10 cellular contexts compared by ENCODE assay signal in genomic region chr6:142822383-142822782, GRCh38.
DNase-seq lines count a peak whose midpoint lies in the region; ATAC-seq and TF ChIP-seq lines count a peak whose summit lies in the region.
"Had no signal": no experiment of that assay in that cellular context is flagged by ENCODE, and none has a peak within 500 bp of the region (broad histone marks: within the 10 kb centered on the region; RNA-seq: fewer than 3 reads in every experiment).

No MANE protein-coding gene starts in this region.

- no peaks in the 10 kb centered on the region for H3K36me3 Mint-ChIP-seq in nephron (ENCODE audit: low read depth)

- no peaks in the 10 kb centered on the region for H3K9me3 ChIP-seq in right lobe of liver

- H3K27me3 Mint-ChIP-seq in nephron (ENCODE audit: low read depth): peaks cover 3% of the 10 kb centered on the region

- peaks cover 0 to 27% (median 2%) of the 10 kb centered on the region in 4 donors for H3K4me1 ChIP-seq in right lobe of liver

- ATAC-seq in GM18870 (IDR thresholded peaks at IDR 0.05; ENCODE audit: unreplicated experiment) (peak; percentile 87), GM21723 (IDR thresholded peaks at IDR 0.05; ENCODE audit: unreplicated experiment) (peak; percentile 60), HG03469 (IDR thresholded peaks at IDR 0.05; ENCODE audit: unreplicated experiment) (peak; percentile 75), right lobe of liver (no peak)

- H3K4me3 ChIP-seq in right lobe of liver: no peak overlapping the region
- H3K4me3 ChIP-seq: cardiac muscle cell had no signal

- TF ChIP-seq POLR2A in right lobe of liver (IDR thresholded peaks at IDR 0.05): no peak

- H3K36me3 ChIP-seq in right lobe of liver: no peaks in the 10 kb centered on the region
- H3K36me3 ChIP-seq: cardiac muscle cell had no signal

- H3K4me1 Mint-ChIP-seq in nephron: peaks cover 45% of the 10 kb centered on the region

- H3K4me3 Mint-ChIP-seq in nephron: no peak overlapping the region

- no peaks in the 10 kb centered on the region for H3K9me3 Mint-ChIP-seq in nephron

- no peaks in the 10 kb centered on the region for H3K27me3 ChIP-seq in right lobe of liver
- H3K27me3 ChIP-seq: cardiac muscle cell had no signal

- intact Hi-C loops in right lobe of liver (cut with DNase I): no loop called here

- TF ChIP-seq CTCF in nephron (IDR thresholded peaks at IDR 0.05; ENCODE audit: unreplicated experiment in 3 of 3): no peak
- TF ChIP-seq CTCF in right lobe of liver (IDR thresholded peaks at IDR 0.05): no peak

- no peak for DNase-seq in right lobe of liver
- no peak for DNase-seq in DMS 273 (lab: John Stamatoyannopoulos, UW; ENCODE audit: unreplicated experiment)
- DNase-seq in NOMO-1 treated with DMSO at 0.1 percent for 48 hours (lab: John Stamatoyannopoulos, UW; ENCODE audit: unreplicated experiment): no peak
- DNase-seq: NCI-H1048, small intestine had no signal

- peak overlapping the region in 2 of 3 experiments; percentile 8 to 47 for H3K27ac Mint-ChIP-seq in nephron

- H3K27ac ChIP-seq in right lobe of liver: peak overlapping the region in 1 of 3 donors; percentile 45
- H3K27ac ChIP-seq: cardiac muscle cell had no signal

- 100% methylated on average over 1 of the region's 1 CpG for WGBS in right lobe of liver (ENCODE audit: insufficient coverage, low coverage, low lambda C conversion rate, missing lambda C conversion rate)

Comparison
In these comparisons a context has a peak if more than half of its experiments do, and no peak if none do; other contexts are left out.
1. ATAC-seq: peak in GM18870 (single experiment), GM21723 (single experiment) and HG03469 (single experiment); none in right lobe of liver (0 of 4).